In the genomic region with DNA sequence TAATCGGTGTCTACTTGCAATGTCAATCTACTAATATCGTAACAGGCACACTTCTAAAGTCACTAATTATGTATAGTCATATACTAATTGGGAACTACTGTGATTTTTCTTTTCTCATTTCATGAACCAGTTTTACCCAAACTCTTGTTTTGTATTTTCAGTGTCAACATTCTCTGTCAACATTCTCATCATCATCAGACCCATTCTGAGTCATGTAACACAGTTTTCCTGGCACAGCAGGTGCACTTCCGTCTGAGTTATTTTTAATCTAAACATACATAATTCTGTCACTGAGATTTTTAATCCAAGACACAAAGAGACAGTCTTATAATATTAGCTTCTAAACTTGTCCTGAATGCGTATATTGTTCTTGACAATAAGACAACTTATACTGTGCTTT, we compare ENCODE assay signal across 27 cellular contexts.
"Had no signal": no experiment of that assay in that cellular context is flagged by ENCODE, and none has a peak within 500 bp of the region (broad histone marks: within the 10 kb centered on the region; RNA-seq: fewer than 3 reads in every experiment).

No MANE protein-coding gene starts in this region.

- H3K4me3 ChIP-seq: coronary artery had no signal

- H3K36me3 Mint-ChIP-seq: activated CD4-positive, alpha-beta memory T cell treated with anti-CD3 and anti-CD28 coated beads for 36 hours; activated CD8-positive, alpha-beta memory T cell treated with anti-CD3 and anti-CD28 coated beads, Interleukin-2, amount 10 ng/mL, durations not matched to agents 7 days and 5 days had no signal

- H3K9me3 Mint-ChIP-seq: activated CD4-positive, alpha-beta T cell treated with anti-CD3 and anti-CD28 coated beads, Interleukin-2, amount 10 ng/mL, durations not matched to agents 24 days and 14 days; activated T-helper 1 cell treated with anti-CD3 and anti-CD28 coated beads, Interleukin-12 subunit alpha, Interleukin-12 subunit beta, Interleukin-2, Interleukin-4 antibody, amounts not matched to agents 30 ng/mL and 10 ng/mL and 1 ng/mL, durations not matched to agents 14 hours and 24 hours and 36 hours; activated T-helper 2 cell treated with anti-CD3 and anti-CD28 coated beads, Interferon-gamma antibody, Interleukin-2, Interleukin-4, amounts not matched to agents 10 μg/mL and 5 μg/mL and 100 μg/mL, durations not matched to agents 14 hours and 24 hours and 36 hours had no signal

- H3K27me3 ChIP-seq: brain microvascular endothelial cell had no signal

- H3K4me3 Mint-ChIP-seq: activated CD4-positive, alpha-beta memory T cell treated with anti-CD3 and anti-CD28 coated beads for 36 hours; activated CD4-positive, alpha-beta T cell treated with anti-CD3 and anti-CD28 coated beads for 36 hours; activated CD4-positive, alpha-beta T cell treated with anti-CD3 and anti-CD28 coated beads, Interleukin-2, amount 10 ng/mL, durations not matched to agents 24 days and 14 days; activated CD8-positive, alpha-beta memory T cell treated with anti-CD3 and anti-CD28 coated beads, Interleukin-2, amount 10 ng/mL, durations not matched to agents 7 days and 5 days; activated CD8-positive, alpha-beta T cell treated with anti-CD3 and anti-CD28 coated beads, Interleukin-2, amount 10 ng/mL, durations not matched to agents 7 days and 5 days; activated naive CD8-positive, alpha-beta T cell; activated T-helper 1 cell treated with anti-CD3 and anti-CD28 coated beads, Interleukin-12 subunit alpha, Interleukin-12 subunit beta, Interleukin-2, Interleukin-4 antibody, amounts not matched to agents 30 ng/mL and 10 ng/mL and 1 ng/mL, durations not matched to agents 14 hours and 24 hours and 36 hours; central memory CD8-positive, alpha-beta T cell; dendritic cell treated with granulocyte-macrophage colony-stimulating factor and Interleukin-4, amounts not matched to agents 40 ng/mL and 50 ng/mL, for 4 days; effector memory CD8-positive, alpha-beta T cell had no signal

- H3K4me1 Mint-ChIP-seq: activated CD4-positive, alpha-beta T cell treated with anti-CD3 and anti-CD28 coated beads for 36 hours; activated CD4-positive, alpha-beta T cell treated with anti-CD3 and anti-CD28 coated beads, Interleukin-2, amount 10 ng/mL, durations not matched to agents 24 days and 14 days; activated CD8-positive, alpha-beta memory T cell treated with anti-CD3 and anti-CD28 coated beads, Interleukin-2, amount 10 ng/mL, durations not matched to agents 7 days and 5 days; central memory CD8-positive, alpha-beta T cell had no signal

- DNase-seq: activated CD4-positive, alpha-beta memory T cell treated with anti-CD3 and anti-CD28 coated beads for 36 hours; activated CD4-positive, alpha-beta T cell treated with anti-CD3 and anti-CD28 coated beads for 36 hours; activated CD4-positive, alpha-beta T cell treated with anti-CD3 and anti-CD28 coated beads, Interleukin-2, amount 10 ng/mL, durations not matched to agents 24 days and 14 days; activated CD4-positive, CD25-positive, alpha-beta regulatory T cell; activated CD4-positive, CD25-positive, alpha-beta regulatory T cell treated with anti-CD3 and anti-CD28 coated beads, Interleukin-2, amount 50 U/mL, for 72 hours; activated CD8-positive, alpha-beta memory T cell treated with anti-CD3 and anti-CD28 coated beads, Interleukin-2, amount 10 ng/mL, durations not matched to agents 7 days and 5 days; activated CD8-positive, alpha-beta memory T cell treated with anti-CD3 and anti-CD28 coated beads, Interleukin-2, amount 50 U/mL, for 4 hours; activated CD8-positive, alpha-beta T cell treated with anti-CD3 and anti-CD28 coated beads, Interleukin-2, amount 10 ng/mL, durations not matched to agents 7 days and 5 days; activated gamma-delta T cell; activated naive CD4-positive, alpha-beta T cell treated with anti-CD3 and anti-CD28 coated beads, Interleukin-2, amount 50 U/mL, for 16 hours; activated naive CD4-positive, alpha-beta T cell treated with Interleukin-2 at 50 U/mL for 16 hours; activated T-cell treated with anti-CD3 and anti-CD28 coated beads, Interleukin-2, amount 50 U/mL, for 1 hour; activated T-cell treated with anti-CD3 and anti-CD28 coated beads, Interleukin-2, amount 50 U/mL, for 48 hours; amniotic stem cell; anterior cingulate cortex; brain microvascular endothelial cell; effector CD4-positive, alpha-beta T cell; effector memory CD8-positive, alpha-beta T cell; foreskin fibroblast; head of caudate nucleus; T-helper 2 cell had no signal

- H3K27ac Mint-ChIP-seq: activated CD4-positive, alpha-beta memory T cell treated with anti-CD3 and anti-CD28 coated beads for 36 hours; activated CD4-positive, alpha-beta T cell treated with anti-CD3 and anti-CD28 coated beads for 36 hours; activated CD4-positive, alpha-beta T cell treated with anti-CD3 and anti-CD28 coated beads, Interleukin-2, amount 10 ng/mL, durations not matched to agents 24 days and 14 days; activated CD8-positive, alpha-beta memory T cell treated with anti-CD3 and anti-CD28 coated beads, Interleukin-2, amount 10 ng/mL, durations not matched to agents 7 days and 5 days; activated CD8-positive, alpha-beta T cell treated with anti-CD3 and anti-CD28 coated beads, Interleukin-2, amount 10 ng/mL, durations not matched to agents 7 days and 5 days; activated naive CD8-positive, alpha-beta T cell; activated T-helper 1 cell treated with anti-CD3 and anti-CD28 coated beads, Interleukin-12 subunit alpha, Interleukin-12 subunit beta, Interleukin-2, Interleukin-4 antibody, amounts not matched to agents 30 ng/mL and 10 ng/mL and 1 ng/mL, durations not matched to agents 14 hours and 24 hours and 36 hours; activated T-helper 2 cell treated with anti-CD3 and anti-CD28 coated beads, Interferon-gamma antibody, Interleukin-2, Interleukin-4, amounts not matched to agents 10 μg/mL and 5 μg/mL and 100 μg/mL, durations not matched to agents 14 hours and 24 hours and 36 hours; dendritic cell treated with granulocyte-macrophage colony-stimulating factor and Interleukin-4, amounts not matched to agents 40 ng/mL and 50 ng/mL, for 4 days; effector memory CD8-positive, alpha-beta T cell had no signal

- H3K36me3 ChIP-seq: brain microvascular endothelial cell had no signal
